In genomic region chr6:136968831-136969230, GRCh38 we compare ENCODE assay signal across 2 cellular contexts.
TF ChIP-seq lines count a peak whose summit lies in the region.

No MANE protein-coding gene starts in this region.

TF ChIP-seq in HCT116, 20 proteins besides CTCF, POLR2A, EP300 and RAD21:
- no peak for TF ChIP-seq YY1 (IDR thresholded peaks at IDR 0.05; ENCODE audit: extremely low read depth, insufficient replicate concordance, low read depth, low read length)
- no peak for TF ChIP-seq SIN3A (IDR thresholded peaks at IDR 0.05; ENCODE audit: low read depth)
- TF ChIP-seq ZFX (IDR thresholded peaks at IDR 0.05), result no peak
- TF ChIP-seq ELF1 (IDR thresholded peaks at IDR 0.05; ENCODE audit: borderline replicate concordance, low read depth), result no peak

TF ChIP-seq in H1, 55 proteins besides CTCF, POLR2A, EP300 and RAD21:
- TF ChIP-seq TEAD4 (IDR thresholded peaks at IDR 0.05; ENCODE audit: low read depth, low read length), result no peak
- TF ChIP-seq CHD1 (IDR thresholded peaks at IDR 0.05; ENCODE audit: low read depth, low read length), result no peak
- no peak for TF ChIP-seq FOSL1 (IDR thresholded peaks at IDR 0.05; ENCODE audit: insufficient read depth, low read depth, low read length)
- TF ChIP-seq USF2 (IDR thresholded peaks at IDR 0.05; ENCODE audit: low read length), result no peak
- no peak for TF ChIP-seq PHF8 (conservative IDR thresholded peaks at IDR 0.05; ENCODE audit: low read depth, low read length)
- TF ChIP-seq KDM1A (IDR thresholded peaks at IDR 0.05; ENCODE audit: borderline replicate concordance, low read length), result no peak
- no peak for TF ChIP-seq SIRT6 (IDR thresholded peaks at IDR 0.05; ENCODE audit: low read length)
- TF ChIP-seq GTF2F1 (IDR thresholded peaks at IDR 0.05; ENCODE audit: borderline replicate concordance, low read depth, low read length), result no peak
- no peak for TF ChIP-seq SRF (IDR thresholded peaks at IDR 0.05; ENCODE audit: low read depth, low read length)
- TF ChIP-seq CHD7 (IDR thresholded peaks at IDR 0.05; ENCODE audit: insufficient replicate concordance, low read length), result no peak
- no peak for TF ChIP-seq SP4 (IDR thresholded peaks at IDR 0.05; ENCODE audit: low read length)
- TF ChIP-seq CEBPB (IDR thresholded peaks at IDR 0.05; ENCODE audit: low read depth, low read length), result no peak
- TF ChIP-seq CBX5 (IDR thresholded peaks at IDR 0.05; ENCODE audit: low read depth, low read length), result no peak
TF ChIP-seq in H1: peak in this region for 0.
